ENCODE assay signal across 9 cellular contexts in the genomic region with DNA sequence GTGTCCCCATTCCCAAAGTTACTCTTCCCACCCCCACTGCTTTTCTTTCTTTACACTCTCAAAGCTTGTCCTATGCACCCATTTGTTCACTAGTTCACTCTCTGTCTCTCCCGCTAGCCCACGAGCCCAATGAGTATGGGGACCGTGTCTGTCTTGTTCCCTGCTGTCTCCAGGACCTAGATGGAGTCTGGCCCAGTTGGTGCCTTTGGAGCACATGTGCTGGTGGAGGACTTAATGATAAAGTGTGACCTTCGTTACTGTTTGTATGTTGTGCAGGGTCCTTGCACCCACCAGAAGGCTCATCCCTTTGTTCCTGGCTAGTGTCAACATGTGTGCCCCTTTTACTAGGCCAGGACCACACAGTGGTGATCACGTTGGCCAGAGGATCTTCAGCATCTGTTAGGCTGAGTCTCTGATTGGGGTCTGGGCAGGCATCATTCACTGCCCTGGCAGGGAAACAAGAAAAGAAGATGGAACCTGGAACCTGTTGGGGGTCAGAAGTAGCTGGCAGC. TPM values are rescaled to one million over a fixed set of nuclear protein-coding genes. Genes with fewer than 3 reads are reported as not detected.
DNase-seq lines count a peak whose midpoint lies in the region; ATAC-seq and TF ChIP-seq lines count a peak whose summit lies in the region.
"Had no signal": no experiment of that assay in that cellular context is flagged by ENCODE, and none has a peak within 500 bp of the region (broad histone marks: within the 10 kb centered on the region; RNA-seq: fewer than 3 reads in every experiment).

No MANE protein-coding gene starts in this region.

- TF ChIP-seq EP300 in ovary (IDR thresholded peaks at IDR 0.05) = no peak

- peaks cover 67% of the 10 kb centered on the region for H3K36me3 Mint-ChIP-seq in activated naive CD8-positive, alpha-beta T cell treated with anti-CD3 and anti-CD28 coated beads, Interleukin-2, amount 50 U/mL, for 24 hours (ENCODE audit: low read depth)

- intact Hi-C loops in prostate gland (cut with DNase I) (no loop called here), ovary (cut with DNase I) (loop anchor here in 1 of 4 donors (10.0 kb wide), 1 partner anchor 249 kb away; the partner anchor contains the start of genes CYB561D2, NPRL2 and TMEM115), dorsolateral prefrontal cortex (cut with DNase I) (no loop called here)

- WGBS in prostate gland = 76% methylated on average over 5 of the region's 5 CpGs
- 64 to 71% (median 67%) methylated on average over 5 of the region's 5 CpGs for WGBS in ovary, 3 donors

- H3K4me1 Mint-ChIP-seq in activated naive CD8-positive, alpha-beta T cell treated with anti-CD3 and anti-CD28 coated beads, Interleukin-2, amount 50 U/mL, for 24 hours = peaks cover 86% of the 10 kb centered on the region

- H3K27me3 Mint-ChIP-seq in activated naive CD8-positive, alpha-beta T cell treated with anti-CD3 and anti-CD28 coated beads, Interleukin-2, amount 50 U/mL, for 24 hours = no peaks in the 10 kb centered on the region

- ATAC-seq in activated naive CD8-positive, alpha-beta T cell treated with anti-CD3 and anti-CD28 coated beads, Interleukin-2, amount 50 U/mL, for 24 hours = no peak

- POLR2A ChIA-PET in RWPE1 (lab: Yijun Ruan, JAX; ENCODE audit: low non-redundant PET) = no interaction called here

- CTCF ChIA-PET in RWPE1 (lab: Yijun Ruan, JAX) = no interaction called here

- no peaks in the 10 kb centered on the region for H3K9me3 Mint-ChIP-seq in activated naive CD8-positive, alpha-beta T cell treated with anti-CD3 and anti-CD28 coated beads, Interleukin-2, amount 50 U/mL, for 24 hours

- H3K4me1 ChIP-seq in prostate gland (replicated peaks) (peaks cover 27% of the 10 kb centered on the region), ovary (ENCODE audit: insufficient read depth) (peaks cover 62% of the 10 kb centered on the region)
- H3K4me1 ChIP-seq: HAP-1 had no signal

- H3K27me3 ChIP-seq in prostate gland (replicated peaks; ENCODE audit: insufficient read depth) (no peaks in the 10 kb centered on the region), ovary (no peaks in the 10 kb centered on the region), dorsolateral prefrontal cortex (no peaks in the 10 kb centered on the region)

- H3K36me3 ChIP-seq in prostate gland = no peaks in the 10 kb centered on the region
- H3K36me3 ChIP-seq in ovary = no peaks in the 10 kb centered on the region

- H3K4me3 ChIP-seq in prostate gland (no peak overlapping the region), ovary (no peak overlapping the region), dorsolateral prefrontal cortex (no peak overlapping the region)
- H3K4me3 ChIP-seq: HAP-1 had no signal

- TF ChIP-seq POLR2A in prostate gland (IDR thresholded peaks at IDR 0.05) (no peak), ovary (IDR thresholded peaks at IDR 0.05) (no peak)

- TF ChIP-seq CTCF in RWPE1 (conservative IDR thresholded peaks at IDR 0.05; ENCODE audit: low read depth) = no peak
- no peak for TF ChIP-seq CTCF in prostate gland (IDR thresholded peaks at IDR 0.05)
- TF ChIP-seq CTCF in ovary (IDR thresholded peaks at IDR 0.05) = no peak
- no peak for TF ChIP-seq CTCF in dorsolateral prefrontal cortex (IDR thresholded peaks at IDR 0.05 in 54 of 56, conservative IDR thresholded peaks at IDR 0.05 in 2 of 56; ENCODE audit: low read depth in 1 of 56, partially characterized antibody in 56 of 56)

- no peak for DNase-seq in RWPE1 (ENCODE audit: low spot score)
- peak; percentile 20 for DNase-seq in activated naive CD8-positive, alpha-beta T cell treated with anti-CD3 and anti-CD28 coated beads, Interleukin-2, amount 50 U/mL, for 24 hours
- no peak for DNase-seq in prostate gland (ENCODE audit: low spot score)
- no peak for DNase-seq in OCI-M1 (lab: John Stamatoyannopoulos, UW)
- DNase-seq in ovary = no peak
- no peak for DNase-seq in dorsolateral prefrontal cortex
- DNase-seq: NCI-H2107; stimulated activated CD4-positive, alpha-beta T cell treated with anti-CD3 and anti-CD28 coated beads, Interleukin-12 subunit alpha, Interleukin-12 subunit beta, amount 100 ng/mL, for 4 hours had no signal

- H3K4me3 Mint-ChIP-seq in activated naive CD8-positive, alpha-beta T cell treated with anti-CD3 and anti-CD28 coated beads, Interleukin-2, amount 50 U/mL, for 24 hours = peak overlapping the region; percentile 100

- H3K27ac ChIP-seq in RWPE1 (peak overlapping the region; percentile 99), prostate gland (peak overlapping the region; percentile 91 to 95), ovary (peak overlapping the region in 1 of 2 donors; percentile 98), dorsolateral prefrontal cortex (peak overlapping the region in 2 of 59 donors; percentile 73 to 91)

- H3K27ac Mint-ChIP-seq in activated naive CD8-positive, alpha-beta T cell treated with anti-CD3 and anti-CD28 coated beads, Interleukin-2, amount 50 U/mL, for 24 hours = peak overlapping the region; percentile 100

- H3K9me3 ChIP-seq in prostate gland = no peaks in the 10 kb centered on the region
- no peaks in the 10 kb centered on the region for H3K9me3 ChIP-seq in ovary
- H3K9me3 ChIP-seq: HAP-1 had no signal

RNA-seq across cellular contexts. Expression of gene CISH, which starts 7.4 kb away (rescaled TPM):
- total RNA-seq in prostate gland (1 to 10 TPM; 5.1 to 7.6 TPM), ovary (10 to 100 TPM in 6 of 7 donors, 1 to 10 TPM in 1; 6.2 to 28.0 (median 24.7) TPM), dorsolateral prefrontal cortex (1 to 10 TPM in 67 of 120 experiments, under 1 TPM in 53; 0.15 to 7.8 (median 1.1) TPM)
- 10 to 100 TPM in 1 of 2 donors, 1 to 10 TPM in 1; 6.5 to 21.9 TPM for polyA plus RNA-seq in ovary

RNA-seq across cellular contexts. Expression of gene MAPKAPK3, which starts 12.8 kb away (rescaled TPM):
- 10 to 100 TPM; 33.2 to 52.3 TPM for total RNA-seq in prostate gland
- total RNA-seq in ovary = 10 to 100 TPM; 16.9 to 34.6 (median 29.3) TPM
- polyA plus RNA-seq in ovary = 10 to 100 TPM; 15.8 to 44.7 TPM
- total RNA-seq in dorsolateral prefrontal cortex = 10 to 100 TPM in 107 of 120 experiments, 1 to 10 TPM in 13; 6.3 to 30.7 (median 13.1) TPM

RNA-seq across cellular contexts. Expression of gene HEMK1, which starts 34.8 kb away (rescaled TPM):
- 10 to 100 TPM in 1 of 2 donors, 1 to 10 TPM in 1; 8.5 to 17.1 TPM for total RNA-seq in prostate gland
- 10 to 100 TPM in 5 of 7 donors, 1 to 10 TPM in 2; 6.8 to 35.3 (median 24.7) TPM for total RNA-seq in ovary
- polyA plus RNA-seq in ovary = 10 to 100 TPM in 1 of 2 donors, 1 to 10 TPM in 1; 7.7 to 17.3 TPM
- total RNA-seq in dorsolateral prefrontal cortex = 10 to 100 TPM in 115 of 120 experiments, 1 to 10 TPM in 5; 8.6 to 22.8 (median 14.2) TPM

RNA-seq across cellular contexts. Expression of gene C3orf18, which starts 36.6 kb away (rescaled TPM):
- total RNA-seq in prostate gland (10 to 100 TPM in 1 of 2 donors, 1 to 10 TPM in 1; 7.5 to 11.0 TPM), ovary (10 to 100 TPM; 10.7 to 24.1 (median 17.7) TPM), dorsolateral prefrontal cortex (10 to 100 TPM; 22.0 to 50.0 (median 37.9) TPM)
- polyA plus RNA-seq in ovary = 10 to 100 TPM; 13.0 to 17.5 TPM
